In the genomic region with DNA sequence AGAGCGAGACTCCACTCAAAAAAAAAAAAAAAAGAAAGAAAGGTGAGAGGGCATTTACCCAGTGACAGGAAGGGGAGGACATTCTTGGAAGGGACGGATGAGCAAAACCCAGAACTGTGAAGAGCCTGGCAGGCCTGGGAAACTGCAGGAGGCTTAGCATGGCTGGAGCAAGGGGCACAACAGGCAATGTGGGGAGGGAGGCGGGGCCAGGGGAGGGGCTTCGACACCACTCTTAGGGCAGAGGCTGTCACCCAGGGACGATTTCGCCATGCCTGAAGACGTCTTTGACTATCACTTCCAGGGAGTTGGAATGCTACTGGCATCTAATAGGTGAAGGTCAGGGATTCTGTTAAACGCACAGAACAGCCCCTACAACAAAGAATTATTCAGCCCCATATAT, we compare ENCODE assay signal across 10 cellular contexts.
A peak's percentile ranks its signal among the peaks of the same experiment; 100 is the strongest.
DNase-seq lines count a peak whose midpoint lies in the region; ATAC-seq and TF ChIP-seq lines count a peak whose summit lies in the region.
"Had no signal": no experiment of that assay in that cellular context is flagged by ENCODE, and none has a peak within 500 bp of the region (broad histone marks: within the 10 kb centered on the region; RNA-seq: fewer than 3 reads in every experiment).

No MANE protein-coding gene starts in this region.

- H3K23me2 ChIP-seq in H9 (ENCODE audit: insufficient read length, low read depth, low read length, poor library complexity, severe bottlenecking): no peaks in the 10 kb centered on the region

- H3K4me1 Mint-ChIP-seq in H9 (peaks cover 6 to 8% of the 10 kb centered on the region in 2 experiments; a peak in 3 of 4 replicates), endodermal cell (no peaks in the 10 kb centered on the region)
- H3K4me1 Mint-ChIP-seq: CD4-positive, CD25-positive, alpha-beta regulatory T cell had no signal

- no peak overlapping the region for H4K91ac ChIP-seq in H9 (ENCODE audit: insufficient read length, low read depth, low read length)
- H4K91ac ChIP-seq in trophoblast cell (ENCODE audit: low read depth, low read length): no peak overlapping the region

- H2AK5ac ChIP-seq in H9 (ENCODE audit: insufficient read length, low read length) (no peak overlapping the region), trophoblast cell (ENCODE audit: low read length) (no peak overlapping the region)

- no peak overlapping the region for H2BK120ac ChIP-seq in H9 (ENCODE audit: low read depth, low read length, poor library complexity, severe bottlenecking)
- no peak overlapping the region for H2BK120ac ChIP-seq in trophoblast cell (ENCODE audit: insufficient read depth, low read length, poor library complexity)

- no peak overlapping the region for H3K18ac ChIP-seq in H9 (ENCODE audit: insufficient read length, low read depth, low read length)
- no peak overlapping the region for H3K18ac ChIP-seq in trophoblast cell (ENCODE audit: low read length)

- no peak overlapping the region for H4K5ac ChIP-seq in H9 (ENCODE audit: insufficient read length, low read depth, low read length)

- H3K79me2 ChIP-seq in H9 (ENCODE audit: insufficient read depth, low read length) (no peaks in the 10 kb centered on the region), trophoblast cell (ENCODE audit: control insufficient read depth, insufficient read depth, low read length, poor library complexity) (no peaks in the 10 kb centered on the region)

- H3K27ac Mint-ChIP-seq in H9 (no peak overlapping the region), endodermal cell (no peak overlapping the region)
- H3K27ac Mint-ChIP-seq: CD4-positive, CD25-positive, alpha-beta regulatory T cell; IgD-negative memory B cell had no signal

- H3K27ac ChIP-seq in H9 (ENCODE audit: insufficient read length, low read depth, low read length) (no peak overlapping the region), endodermal cell (ENCODE audit: low read depth, low read length) (no peak overlapping the region), trophoblast cell (ENCODE audit: low read depth, low read length) (no peak overlapping the region), gastrocnemius medialis (no peak overlapping the region)
- H3K27ac ChIP-seq: A549 had no signal

- in situ Hi-C loops in KBM-7 (cut with MboI; ENCODE audit: low pct_unique_long_range_greater_than_20kb, low sequenced_read_pairs): no loop called here
- in situ Hi-C loops in gastrocnemius medialis (cut with MboI; ENCODE audit: low sequenced_read_pairs in 4 of 4): no loop called here

- H3K4me3 ChIP-seq in endodermal cell (ENCODE audit: low read length) (no peak overlapping the region), trophoblast cell (ENCODE audit: low read depth, low read length) (no peak overlapping the region), gastrocnemius medialis (no peak overlapping the region)
- H3K4me3 ChIP-seq: A549 had no signal

- H3K9me3 ChIP-seq in H9 (ENCODE audit: control insufficient read depth, low read depth, low read length) (no peaks in the 10 kb centered on the region), endodermal cell (ENCODE audit: control insufficient read depth, low read length) (no peaks in the 10 kb centered on the region), trophoblast cell (ENCODE audit: insufficient read depth, low read depth, low read length) (no peaks in the 10 kb centered on the region), gastrocnemius medialis (no peaks in the 10 kb centered on the region)
- H3K9me3 ChIP-seq: A549 had no signal

- no peak overlapping the region for H2BK15ac ChIP-seq in H9 (ENCODE audit: low read depth, low read length)

- H3K23ac ChIP-seq in H9 (ENCODE audit: insufficient read length, low read depth, low read length) (no peak overlapping the region), trophoblast cell (ENCODE audit: low read length) (no peak overlapping the region)

- H3K9ac ChIP-seq in H9 (ENCODE audit: extremely low read depth, insufficient read length, low read length): no peak overlapping the region
- no peak overlapping the region for H3K9ac ChIP-seq in endodermal cell (ENCODE audit: extremely low read depth, low read length, poor library complexity, severe bottlenecking)
- no peak overlapping the region for H3K9ac ChIP-seq in trophoblast cell (ENCODE audit: low read length)

- no peak overlapping the region for H4K8ac ChIP-seq in H9 (replicated peaks; ENCODE audit: insufficient read length, low read depth, low read length)
- H4K8ac ChIP-seq in trophoblast cell (ENCODE audit: low read depth, low read length): no peak overlapping the region

- H3K9me3 Mint-ChIP-seq in H9 (peaks cover 2 to 4% of the 10 kb centered on the region in 2 experiments), endodermal cell (peaks cover 8% of the 10 kb centered on the region)

- H3K14ac ChIP-seq in H9 (ENCODE audit: insufficient read depth, low read length) (no peak overlapping the region), trophoblast cell (ENCODE audit: low read length) (no peak overlapping the region)

- H2BK5ac ChIP-seq in H9 (ENCODE audit: insufficient read length, low read length): no peak overlapping the region
- no peak overlapping the region for H2BK5ac ChIP-seq in trophoblast cell (ENCODE audit: low read depth, low read length, poor library complexity)

- DNase-seq in H9 (peak; percentile 80), endodermal cell (peak; percentile 77), islet precursor cell (peak; percentile 50), trophoblast cell (peak; percentile 16 to 33), AG08395 (ENCODE audit: low spot score) (no peak), KBM-7 (no peak), gastrocnemius medialis (no peak)
- DNase-seq: CD4-positive, CD25-positive, alpha-beta regulatory T cell had no signal

- H2AFZ ChIP-seq in H9 (ENCODE audit: low read length): no peak overlapping the region
- no peak overlapping the region for H2AFZ ChIP-seq in trophoblast cell (ENCODE audit: insufficient read depth, low read length, poor library complexity)

- H3K4me3 Mint-ChIP-seq in H9: no peak overlapping the region
- no peak overlapping the region for H3K4me3 Mint-ChIP-seq in endodermal cell
- H3K4me3 Mint-ChIP-seq: CD4-positive, CD25-positive, alpha-beta regulatory T cell had no signal

- WGBS in H9 (ENCODE audit: extremely low coverage, insufficient read length, low lambda C conversion rate): no CpG with 5 or more reads among the region's 8 CpGs
- 82 to 100% methylated on average over 1 to 8 of the region's 8 CpGs for WGBS in endodermal cell (ENCODE audit: insufficient coverage in 1 of 2, insufficient read length in 1 of 2), 2 experiments
- WGBS in trophoblast cell (ENCODE audit: extremely low coverage, insufficient coverage, insufficient read length): no CpG with 5 or more reads among the region's 8 CpGs

- peaks cover 0 to 2% (median 0%) of the 10 kb centered on the region in 3 experiments; a peak in 1 of 7 replicates for H3K36me3 Mint-ChIP-seq in H9 (ENCODE audit: insufficient read depth in 1 of 3, low read depth in 3 of 3)
- H3K36me3 Mint-ChIP-seq in endodermal cell (ENCODE audit: low read depth): no peaks in the 10 kb centered on the region
- H3K36me3 Mint-ChIP-seq: CD4-positive, CD25-positive, alpha-beta regulatory T cell; IgD-negative memory B cell had no signal

- no peak for ATAC-seq in gastrocnemius medialis
- ATAC-seq: A549 had no signal

- intact Hi-C loops in gastrocnemius medialis (cut with DNase I; ENCODE audit: low total_unique reads): no loop called here

- H3K4ac ChIP-seq in H9 (ENCODE audit: low read depth, low read length) (no peak overlapping the region), trophoblast cell (ENCODE audit: low read depth, low read length) (no peak overlapping the region)

- H3K27me3 Mint-ChIP-seq in H9 (ENCODE audit: low read depth): peaks cover 2% of the 10 kb centered on the region; the same call in 1 of the 2 replicates
- H3K27me3 Mint-ChIP-seq in endodermal cell (ENCODE audit: insufficient read depth): no peaks in the 10 kb centered on the region
- H3K27me3 Mint-ChIP-seq: CD4-positive, CD25-positive, alpha-beta regulatory T cell had no signal

- H3K79me1 ChIP-seq in H9 (ENCODE audit: insufficient read depth, low read depth, low read length, poor library complexity, severe bottlenecking) (no peaks in the 10 kb centered on the region), trophoblast cell (ENCODE audit: low read length) (no peaks in the 10 kb centered on the region)

- H2BK20ac ChIP-seq in H9 (ENCODE audit: low read depth, low read length, poor library complexity, severe bottlenecking): no peak overlapping the region

- TF ChIP-seq CTCF in H9 (conservative IDR thresholded peaks at IDR 0.05) (no peak), endodermal cell (conservative IDR thresholded peaks at IDR 0.05) (no peak), gastrocnemius medialis (IDR thresholded peaks at IDR 0.05 in 4 of 5, conservative IDR thresholded peaks at IDR 0.05 in 1 of 5) (no peak)

- H3K4me2 ChIP-seq in H9 (ENCODE audit: insufficient read depth, insufficient read length, low read length): no peak overlapping the region
- H3K4me2 ChIP-seq in trophoblast cell (ENCODE audit: low read length): no peak overlapping the region
- H3K4me2 ChIP-seq: A549 had no signal

- H3T11ph ChIP-seq in H9 (ENCODE audit: low read length): no peak overlapping the region

- H3K4me1 ChIP-seq in H9 (ENCODE audit: insufficient read depth, low read length) (no peaks in the 10 kb centered on the region; the same call in 1 of the 2 replicates), endodermal cell (ENCODE audit: control insufficient read depth, insufficient read depth, low read length) (no peaks in the 10 kb centered on the region), trophoblast cell (ENCODE audit: control insufficient read depth in 1 of 2, insufficient read depth in 2 of 2, low read length in 2 of 2) (no peaks in the 10 kb centered on the region), gastrocnemius medialis (no peaks in the 10 kb centered on the region)
- H3K4me1 ChIP-seq: A549 had no signal

- H3K36me3 ChIP-seq in endodermal cell (ENCODE audit: control insufficient read depth, insufficient read depth, low read length) (no peaks in the 10 kb centered on the region), trophoblast cell (ENCODE audit: control insufficient read depth in 1 of 2, insufficient read depth in 2 of 2, low read length in 2 of 2) (no peaks in the 10 kb centered on the region), gastrocnemius medialis (no peaks in the 10 kb centered on the region)

- H3K27me3 ChIP-seq in H9 (ENCODE audit: insufficient read depth, low read length) (no peaks in the 10 kb centered on the region), endodermal cell (ENCODE audit: control insufficient read depth, insufficient read depth, low read length, poor library complexity, severe bottlenecking) (no peaks in the 10 kb centered on the region), trophoblast cell (ENCODE audit: insufficient read depth, low read length) (no peaks in the 10 kb centered on the region), gastrocnemius medialis (no peaks in the 10 kb centered on the region)

- H4K12ac ChIP-seq in trophoblast cell (ENCODE audit: low read depth, low read length): no peak overlapping the region

- no peak overlapping the region for H3K56ac ChIP-seq in H9 (ENCODE audit: insufficient read length, low read depth, low read length)

- no peak for TF ChIP-seq POLR2A in gastrocnemius medialis (IDR thresholded peaks at IDR 0.05)

- no peaks in the 10 kb centered on the region for H4K20me1 ChIP-seq in H9 (ENCODE audit: control insufficient read depth, insufficient read depth, insufficient read length)

- H2BK12ac ChIP-seq in H9 (ENCODE audit: insufficient read length, low read depth, low read length) (no peak overlapping the region), trophoblast cell (ENCODE audit: low read length) (no peak overlapping the region)

Comparison
In these comparisons a context has a peak if more than half of its experiments do, and no peak if none do; other contexts are left out.
1. DNase-seq: peak in H9 (single experiment), endodermal cell (single experiment), islet precursor cell (single experiment) and trophoblast cell (2 of 2); none in AG08395 (single experiment), KBM-7 (single experiment) and gastrocnemius medialis (0 of 2).